In the genomic region with DNA sequence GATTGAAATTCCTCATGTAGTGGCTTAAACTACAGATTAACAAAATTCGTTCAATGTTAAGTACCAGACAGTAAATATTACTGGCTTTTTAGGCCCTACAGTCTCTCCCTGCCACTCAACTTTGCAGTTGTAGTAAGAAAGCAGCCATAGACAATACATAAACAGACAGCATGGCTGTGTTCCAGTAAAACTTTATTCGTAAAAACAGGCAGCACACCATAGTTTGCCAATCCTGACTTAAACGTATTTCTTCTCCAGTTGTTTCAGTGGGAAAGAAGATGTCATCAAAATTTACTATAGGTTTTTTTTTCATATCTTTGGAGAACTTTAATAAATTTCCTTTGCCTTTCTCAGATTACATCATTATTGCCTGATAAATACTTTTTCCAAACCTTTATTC, we compare ENCODE assay signal across 34 cellular contexts.
"Had no signal": no experiment of that assay in that cellular context is flagged by ENCODE, and none has a peak within 500 bp of the region (broad histone marks: within the 10 kb centered on the region; RNA-seq: fewer than 3 reads in every experiment).

No MANE protein-coding gene starts in this region.

- FAIRE-seq: astrocyte, TTC549 had no signal

- H3K27ac ChIP-seq: adrenal gland, body of pancreas, brain microvascular endothelial cell, breast epithelium, VCaP had no signal

- H3K36me3 ChIP-seq: adrenal gland, brain microvascular endothelial cell, breast epithelium had no signal

- DNase-seq: activated B cell treated with CpG ODN at 0.5 μM for 24 hours; activated CD4-positive, alpha-beta memory T cell treated with anti-CD3 and anti-CD28 coated beads for 36 hours; activated CD4-positive, alpha-beta T cell treated with anti-CD3 and anti-CD28 coated beads for 4 hours; activated CD4-positive, alpha-beta T cell treated with anti-CD3 and anti-CD28 coated beads, Interleukin-2, amount 10 ng/mL, durations not matched to agents 24 days and 14 days; activated CD4-positive, alpha-beta T cell treated with anti-CD3 and anti-CD28 coated beads, Interleukin-2, amount 50 U/mL, for 1 hour; activated CD4-positive, alpha-beta T cell treated with anti-CD3 and anti-CD28 coated beads, Interleukin-2, amount 50 U/mL, for 4 hours; activated CD4-positive, CD25-positive, alpha-beta regulatory T cell treated with anti-CD3 and anti-CD28 coated beads, Interleukin-2, amount 50 U/mL, for 72 hours; activated CD8-positive, alpha-beta memory T cell treated with anti-CD3 and anti-CD28 coated beads, Interleukin-2, amount 50 U/mL, for 4 hours; activated CD8-positive, alpha-beta T cell treated with anti-CD3 and anti-CD28 coated beads for 36 hours; activated effector memory CD4-positive, alpha-beta T cell treated with anti-CD3 and anti-CD28 coated beads, Interleukin-2, amount 50 U/mL, for 16 hours; activated gamma-delta T cell treated with Interleukin-2 at 50 U/mL for 16 hours; activated naive CD4-positive, alpha-beta T cell; activated naive CD4-positive, alpha-beta T cell treated with anti-CD3 and anti-CD28 coated beads for 36 hours; activated naive CD4-positive, alpha-beta T cell treated with anti-CD3 and anti-CD28 coated beads, Interleukin-2, amount 50 U/mL, for 16 hours; activated naive CD8-positive, alpha-beta T cell treated with anti-CD3 and anti-CD28 coated beads for 36 hours; activated T-cell treated with anti-CD3 and anti-CD28 coated beads for 4 hours; activated T-cell treated with anti-CD3 and anti-CD28 coated beads, Interleukin-2, amount 50 U/mL, for 1 hour; activated T-cell treated with anti-CD3 and anti-CD28 coated beads, Interleukin-2, amount 50 U/mL, for 4 hours; activated T-cell treated with anti-CD3 and anti-CD28 coated beads, Interleukin-2, amount 50 U/mL, for 72 hours; adrenal gland; amniotic stem cell; aorta; body of pancreas; brain microvascular endothelial cell; central memory CD4-positive, alpha-beta T cell; T-helper 1 cell; T-helper 2 cell; T-helper 9 cell had no signal

- H3K4me3 ChIP-seq: adrenal gland, body of pancreas, breast epithelium had no signal

- H3K9me3 ChIP-seq: adrenal gland, body of pancreas, breast epithelium had no signal

- ATAC-seq: activated CD8-positive, alpha-beta T cell treated with anti-CD3 and anti-CD28 coated beads for 36 hours; activated naive CD4-positive, alpha-beta T cell treated with anti-CD3 and anti-CD28 coated beads, Interleukin-2, amount 50 U/mL, for 72 hours; activated T-cell treated with anti-CD3 and anti-CD28 coated beads, Interleukin-2, amount 50 U/mL, for 4 hours; activated T-cell treated with anti-CD3 and anti-CD28 coated beads, Interleukin-2, amount 50 U/mL, for 72 hours; activated T-helper 17 cell treated with anti-CD3 and anti-CD28 coated beads, Interleukin-2, amount 50 U/mL, for 72 hours; body of pancreas had no signal

- H3K4me1 ChIP-seq: adrenal gland, body of pancreas, breast epithelium had no signal

- H3K27me3 ChIP-seq: adrenal gland, body of pancreas, brain microvascular endothelial cell, breast epithelium had no signal
